In genomic region chr3:56054827-56055226, GRCh38 we compare ENCODE assay signal across 22 cellular contexts.
"Had no signal": no experiment of that assay in that cellular context is flagged by ENCODE, and none has a peak within 500 bp of the region (broad histone marks: within the 10 kb centered on the region; RNA-seq: fewer than 3 reads in every experiment).

No MANE protein-coding gene starts in this region.

- H3K4me1 ChIP-seq: adrenal gland, breast epithelium, left lung, psoas muscle, tibial nerve, uterus had no signal

- H3K27ac ChIP-seq: adrenal gland, breast epithelium, left lung, psoas muscle, tibial nerve, uterus, WERI-Rb-1 had no signal

- H3K36me3 Mint-ChIP-seq: activated naive CD4-positive, alpha-beta T cell treated with anti-CD3 and anti-CD28 coated beads, Interleukin-2, amount 50 U/mL, for 72 hours; mesothelial cell of epicardium had no signal

- H3K27me3 Mint-ChIP-seq: stimulated activated naive CD8-positive, alpha-beta T cell treated with anti-CD3 and anti-CD28 coated beads, Interleukin-15, Interleukin-2, amounts not matched to agents 100 ng/mL and 50 ng/mL, for 24 hours had no signal

- H3K4me3 ChIP-seq: adrenal gland, breast epithelium, left lung, psoas muscle, tibial nerve, uterus had no signal

- H3K9me3 Mint-ChIP-seq: activated naive CD4-positive, alpha-beta T cell treated with anti-CD3 and anti-CD28 coated beads, Interleukin-2, amount 50 U/mL, for 72 hours; activated T-cell treated with anti-CD3 and anti-CD28 coated beads, Interleukin-2, amount 50 U/mL, for 72 hours; mesothelial cell of epicardium; stimulated activated naive CD8-positive, alpha-beta T cell treated with anti-CD3 and anti-CD28 coated beads, Interleukin-15, Interleukin-2, amounts not matched to agents 100 ng/mL and 50 ng/mL, for 24 hours had no signal

- H3K9me3 ChIP-seq: adrenal gland, breast epithelium, left lung, psoas muscle, tibial nerve, uterus had no signal

- H3K27ac Mint-ChIP-seq: activated naive CD4-positive, alpha-beta T cell treated with anti-CD3 and anti-CD28 coated beads, Interleukin-2, amount 50 U/mL, for 72 hours; activated T-cell treated with anti-CD3 and anti-CD28 coated beads, Interleukin-2, amount 50 U/mL, for 72 hours; mesothelial cell of epicardium; stimulated activated naive CD8-positive, alpha-beta T cell treated with anti-CD3 and anti-CD28 coated beads, Interleukin-15, Interleukin-2, amounts not matched to agents 100 ng/mL and 50 ng/mL, for 24 hours had no signal

- ATAC-seq: activated naive CD4-positive, alpha-beta T cell treated with anti-CD3 and anti-CD28 coated beads, Interleukin-2, amount 50 U/mL, for 72 hours; activated T-cell treated with anti-CD3 and anti-CD28 coated beads, Interleukin-2, amount 50 U/mL, for 72 hours; left lung; psoas muscle; right cardiac atrium had no signal

- FAIRE-seq: astrocyte, endometrium, kidney had no signal

- H3K27me3 ChIP-seq: adrenal gland, breast epithelium, left lung, tibial nerve, uterus had no signal

- DNase-seq: activated CD4-positive, alpha-beta T cell treated with anti-CD3 and anti-CD28 coated beads, Interleukin-2, amount 50 U/mL, for 4 hours; activated gamma-delta T cell treated with Interleukin-2 at 50 U/mL for 16 hours; activated T-cell treated with anti-CD3 and anti-CD28 coated beads, Interleukin-2, amount 50 U/mL, for 72 hours; adrenal gland; cortex of kidney; erythroblast; foreskin melanocyte; kidney; left lung; psoas muscle; right cardiac atrium; stimulated activated CD4-positive, alpha-beta T cell treated with anti-CD3 and anti-CD28 coated beads, Interleukin-15, amount 100 ng/mL, for 24 hours; stimulated activated CD4-positive, alpha-beta T cell treated with anti-CD3 and anti-CD28 coated beads, Interleukin-2, amount 100 ng/mL, for 48 hours; uterus; WERI-Rb-1 had no signal

- H3K4me3 Mint-ChIP-seq: activated T-cell treated with anti-CD3 and anti-CD28 coated beads, Interleukin-2, amount 50 U/mL, for 72 hours; mesothelial cell of epicardium; stimulated activated naive CD8-positive, alpha-beta T cell treated with anti-CD3 and anti-CD28 coated beads, Interleukin-15, Interleukin-2, amounts not matched to agents 100 ng/mL and 50 ng/mL, for 24 hours had no signal

- H3K36me3 ChIP-seq: adrenal gland, breast epithelium, left lung, tibial nerve, uterus, WERI-Rb-1 had no signal
